Comparison of ENCODE assay signal across 8 cellular contexts in the genomic region with DNA sequence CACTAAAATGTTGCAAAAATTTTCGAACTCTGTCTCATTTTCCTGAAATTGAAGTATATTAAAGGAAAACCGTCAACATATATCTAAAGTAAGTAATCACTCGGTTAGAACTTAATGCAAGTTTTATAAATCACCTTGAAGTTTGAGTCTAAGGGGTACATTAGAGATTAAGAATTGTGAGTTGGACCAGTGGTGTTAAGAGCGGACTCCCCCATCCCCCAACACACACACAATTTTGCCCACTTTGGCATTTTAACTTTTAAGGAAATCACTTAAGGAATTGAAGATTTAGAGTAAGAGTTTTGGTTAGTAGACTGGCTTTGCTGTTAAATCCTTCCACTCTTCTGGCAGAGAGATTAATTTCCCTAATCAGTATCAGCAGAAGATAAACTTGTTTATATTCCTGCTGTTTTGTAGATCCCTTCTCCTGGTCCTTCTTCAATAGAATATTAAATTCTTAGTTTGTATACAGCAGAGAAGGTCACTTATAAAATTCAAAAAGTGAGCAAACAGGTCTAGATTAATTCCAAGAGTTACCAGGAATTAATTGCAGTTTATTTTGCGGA. TPM values are rescaled to one million over a fixed set of nuclear protein-coding genes. Genes with fewer than 3 reads are reported as not detected.
DNase-seq lines count a peak whose midpoint lies in the region; ATAC-seq lines count a peak whose summit lies in the region.

No MANE protein-coding gene starts in this region.

- peak overlapping the region; percentile 98 for H3K27ac ChIP-seq in iPS-20b (ENCODE audit: low read length)

- peaks cover 57% of the 10 kb centered on the region for H3K4me1 Mint-ChIP-seq in activated CD8-positive, alpha-beta T cell treated with anti-CD3 and anti-CD28 coated beads, Interleukin-2, amount 10 ng/mL, durations not matched to agents 7 days and 5 days (ENCODE audit: low read depth)
- peaks cover 39% of the 10 kb centered on the region for H3K4me1 Mint-ChIP-seq in stimulated activated naive CD8-positive, alpha-beta T cell treated with anti-CD3 and anti-CD28 coated beads, Interleukin-15, amount 100 ng/mL, for 72 hours

- H3K9me3 Mint-ChIP-seq in activated CD8-positive, alpha-beta T cell treated with anti-CD3 and anti-CD28 coated beads, Interleukin-2, amount 10 ng/mL, durations not matched to agents 7 days and 5 days (ENCODE audit: insufficient read depth): no peaks in the 10 kb centered on the region
- no peaks in the 10 kb centered on the region for H3K9me3 Mint-ChIP-seq in stimulated activated naive CD8-positive, alpha-beta T cell treated with anti-CD3 and anti-CD28 coated beads, Interleukin-15, amount 100 ng/mL, for 72 hours

- H3K27ac Mint-ChIP-seq in activated CD8-positive, alpha-beta T cell treated with anti-CD3 and anti-CD28 coated beads, Interleukin-2, amount 10 ng/mL, durations not matched to agents 7 days and 5 days: peak overlapping the region; percentile 96
- peak overlapping the region; percentile 98 to 99 for H3K27ac Mint-ChIP-seq in stimulated activated naive CD8-positive, alpha-beta T cell treated with anti-CD3 and anti-CD28 coated beads, Interleukin-15, amount 100 ng/mL, for 72 hours

- H3K4me3 Mint-ChIP-seq in activated CD8-positive, alpha-beta T cell treated with anti-CD3 and anti-CD28 coated beads, Interleukin-2, amount 10 ng/mL, durations not matched to agents 7 days and 5 days: peak overlapping the region; percentile 98
- peak overlapping the region; percentile 94 for H3K4me3 Mint-ChIP-seq in stimulated activated naive CD8-positive, alpha-beta T cell treated with anti-CD3 and anti-CD28 coated beads, Interleukin-15, amount 100 ng/mL, for 72 hours

- H3K36me3 ChIP-seq in iPS-20b (ENCODE audit: insufficient read depth, low read depth, low read length): no peaks in the 10 kb centered on the region; the same call in 1 of the 2 replicates

- no peaks in the 10 kb centered on the region for H3K27me3 Mint-ChIP-seq in activated CD8-positive, alpha-beta T cell treated with anti-CD3 and anti-CD28 coated beads, Interleukin-2, amount 10 ng/mL, durations not matched to agents 7 days and 5 days (ENCODE audit: low read depth)
- no peaks in the 10 kb centered on the region for H3K27me3 Mint-ChIP-seq in stimulated activated naive CD8-positive, alpha-beta T cell treated with anti-CD3 and anti-CD28 coated beads, Interleukin-15, amount 100 ng/mL, for 72 hours

- POLR2A ChIA-PET in activated CD8-positive, alpha-beta T cell treated with anti-CD3 and anti-CD28 coated beads, Interleukin-2, amount 10 ng/mL, durations not matched to agents 7 days and 5 days (lab: Charles Lee): interaction anchor here (0.7 to 2.7 kb wide), 3 partner anchors 36 to 364 kb away, joined by 3 to 10 read pairs (median 3); no protein-coding TSS in a partner anchor

- peak overlapping the region; percentile 95 for H3K4me3 ChIP-seq in iPS-20b (ENCODE audit: low read length)

- ATAC-seq in activated CD8-positive, alpha-beta T cell treated with anti-CD3 and anti-CD28 coated beads, Interleukin-2, amount 10 ng/mL, durations not matched to agents 7 days and 5 days: no peak
- ATAC-seq in stimulated activated naive CD8-positive, alpha-beta T cell treated with anti-CD3 and anti-CD28 coated beads, Interleukin-15, amount 100 ng/mL, for 72 hours: no peak
- ATAC-seq in HG02884 (IDR thresholded peaks at IDR 0.05; ENCODE audit: unreplicated experiment): no peak

- no peaks in the 10 kb centered on the region for H3K27me3 ChIP-seq in iPS-20b (ENCODE audit: insufficient read depth, low read length)

- H3K36me3 Mint-ChIP-seq in activated CD8-positive, alpha-beta T cell treated with anti-CD3 and anti-CD28 coated beads, Interleukin-2, amount 10 ng/mL, durations not matched to agents 7 days and 5 days (ENCODE audit: low read depth): peaks cover 43% of the 10 kb centered on the region

- peak overlapping the region; percentile 99 for H3K9ac ChIP-seq in iPS-20b (ENCODE audit: low read depth, low read length)

- peaks cover 26% of the 10 kb centered on the region for H3K4me1 ChIP-seq in iPS-20b (ENCODE audit: insufficient read depth, low read length)

- CTCF ChIA-PET in activated CD8-positive, alpha-beta T cell treated with anti-CD3 and anti-CD28 coated beads, Interleukin-2, amount 10 ng/mL, durations not matched to agents 7 days and 5 days (lab: Charles Lee): interaction anchor here (0.7 to 4.3 kb wide), 4 partner anchors 18 to 221 kb away, joined by 3 to 30 read pairs (median 5); no protein-coding TSS in a partner anchor

- DNase-seq in NOMO-1 treated with DMSO at 0.1 percent for 48 hours (lab: John Stamatoyannopoulos, UW; ENCODE audit: unreplicated experiment) (peak; percentile 22), NOMO-1 treated with dmso at 0.1 percent for 144 hours (lab: John Stamatoyannopoulos, UW; ENCODE audit: unreplicated experiment) (no peak), cerebellar nuclear complex (lab: John Stamatoyannopoulos, UW) (no peak)
- DNase-seq in activated CD8-positive, alpha-beta T cell treated with anti-CD3 and anti-CD28 coated beads, Interleukin-2, amount 10 ng/mL, durations not matched to agents 7 days and 5 days: no peak
- no peak for DNase-seq in stimulated activated naive CD8-positive, alpha-beta T cell treated with anti-CD3 and anti-CD28 coated beads, Interleukin-15, amount 100 ng/mL, for 72 hours
- no peak for DNase-seq in activated effector memory CD4-positive, alpha-beta T cell treated with anti-CD3 and anti-CD28 coated beads, Interleukin-2, amount 50 U/mL, for 16 hours

- H3K9me3 ChIP-seq in iPS-20b (ENCODE audit: insufficient read depth, low read depth, low read length): no peaks in the 10 kb centered on the region

RNA-seq across cellular contexts. Expression of gene HIF1A, which starts 1.5 kb away (rescaled TPM):
- total RNA-seq in activated CD8-positive, alpha-beta T cell treated with anti-CD3 and anti-CD28 coated beads, Interleukin-2, amount 10 ng/mL, durations not matched to agents 7 days and 5 days: 100 to 1,000 TPM; 119 to 132 TPM
